Comparison of ENCODE assay signal across 8 cellular contexts in the genomic region with DNA sequence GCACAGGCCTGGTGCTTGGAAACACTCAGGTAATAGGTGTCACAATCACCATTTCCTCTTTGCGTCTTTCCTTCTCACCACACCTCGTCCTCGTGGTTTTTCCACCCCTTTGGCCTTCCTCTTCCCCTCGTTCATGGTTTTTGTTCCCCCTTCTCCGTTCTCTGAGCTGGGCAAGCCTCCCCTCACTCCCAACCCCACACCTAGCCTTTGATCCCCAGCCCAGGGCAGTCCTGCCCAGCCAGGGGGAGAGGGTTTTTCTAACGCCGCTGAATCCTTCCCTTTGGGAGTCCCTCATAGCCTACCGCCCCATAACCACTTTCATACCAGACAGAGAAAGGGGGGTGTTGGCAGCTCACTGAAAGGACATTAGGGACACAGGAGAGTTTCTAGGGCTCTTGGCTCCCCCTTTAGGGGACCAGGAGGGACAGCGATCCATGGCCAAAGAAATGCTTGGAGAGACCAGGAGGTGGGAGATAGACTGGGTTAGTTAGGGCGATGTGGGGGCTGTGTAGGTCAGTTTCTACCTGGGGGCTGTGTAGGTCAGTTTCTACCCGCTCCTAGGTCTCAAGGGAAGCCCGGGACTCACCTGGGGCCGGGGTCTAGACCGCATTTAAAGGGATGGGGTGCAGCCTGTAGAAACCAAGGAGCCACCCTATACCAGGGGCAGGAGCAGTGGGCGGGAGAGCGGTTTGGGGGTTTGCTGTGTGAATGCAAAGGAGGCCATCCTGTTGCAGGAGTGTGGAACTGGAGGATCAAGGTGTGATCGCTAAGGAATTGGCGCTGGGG. TPM values are rescaled to one million over a fixed set of nuclear protein-coding genes. Genes with fewer than 3 reads are reported as not detected.
DNase-seq lines count a peak whose midpoint lies in the region; ATAC-seq and TF ChIP-seq lines count a peak whose summit lies in the region.

No MANE protein-coding gene starts in this region.

- H3K27ac Mint-ChIP-seq in activated T-cell treated with anti-CD3 and anti-CD28 coated beads, Interleukin-2, amount 50 U/mL, for 24 hours: no peak overlapping the region
- peak overlapping the region; percentile 98 for H3K27ac Mint-ChIP-seq in progenitor cell of endocrine pancreas

- H3K9me3 Mint-ChIP-seq in activated T-cell treated with anti-CD3 and anti-CD28 coated beads, Interleukin-2, amount 50 U/mL, for 24 hours: no peaks in the 10 kb centered on the region
- no peaks in the 10 kb centered on the region for H3K9me3 Mint-ChIP-seq in progenitor cell of endocrine pancreas (ENCODE audit: low read depth)

- H3K27ac ChIP-seq in SJSA1: no peak overlapping the region

- peaks cover 19% of the 10 kb centered on the region for H3K4me1 Mint-ChIP-seq in activated T-cell treated with anti-CD3 and anti-CD28 coated beads, Interleukin-2, amount 50 U/mL, for 24 hours (ENCODE audit: low read depth)
- peaks cover 29% of the 10 kb centered on the region for H3K4me1 Mint-ChIP-seq in progenitor cell of endocrine pancreas (ENCODE audit: low read depth)

- peaks cover 57% of the 10 kb centered on the region for H3K27me3 Mint-ChIP-seq in activated T-cell treated with anti-CD3 and anti-CD28 coated beads, Interleukin-2, amount 50 U/mL, for 24 hours
- H3K27me3 Mint-ChIP-seq in progenitor cell of endocrine pancreas: no peaks in the 10 kb centered on the region

- no peaks in the 10 kb centered on the region for H3K9me3 ChIP-seq in SJSA1 (replicated peaks)

- H3K4me3 Mint-ChIP-seq in activated T-cell treated with anti-CD3 and anti-CD28 coated beads, Interleukin-2, amount 50 U/mL, for 24 hours: peak overlapping the region; percentile 59
- H3K4me3 Mint-ChIP-seq in progenitor cell of endocrine pancreas (ENCODE audit: low read depth): peak overlapping the region; percentile 99

- ATAC-seq in GM21825 (IDR thresholded peaks at IDR 0.05; ENCODE audit: unreplicated experiment): no peak

- no peaks in the 10 kb centered on the region for H3K27me3 ChIP-seq in SJSA1 (replicated peaks)

- H3K4me1 ChIP-seq in SJSA1 (replicated peaks): peaks cover 31% of the 10 kb centered on the region

- TF ChIP-seq CTCF in fibroblast of mammary gland (conservative IDR thresholded peaks at IDR 0.05; ENCODE audit: control insufficient read depth, insufficient read depth, low read depth, low read length): peak; percentile 29
- peak; percentile 35 for TF ChIP-seq CTCF in progenitor cell of endocrine pancreas (IDR thresholded peaks at IDR 0.05; ENCODE audit: unreplicated experiment)

- peaks cover 40% of the 10 kb centered on the region for H3K36me3 ChIP-seq in SJSA1

- H3K36me3 Mint-ChIP-seq in activated T-cell treated with anti-CD3 and anti-CD28 coated beads, Interleukin-2, amount 50 U/mL, for 24 hours (ENCODE audit: low read depth): no peaks in the 10 kb centered on the region
- H3K36me3 Mint-ChIP-seq in progenitor cell of endocrine pancreas (ENCODE audit: insufficient read depth): peaks cover 6% of the 10 kb centered on the region

- no peak for DNase-seq in activated T-cell treated with anti-CD3 and anti-CD28 coated beads, Interleukin-2, amount 50 U/mL, for 24 hours
- DNase-seq in activated T-cell treated with anti-CD3 and anti-CD28 coated beads, Interleukin-2, amount 50 U/mL, for 48 hours: no peak
- DNase-seq in SJSA1 (ENCODE audit: low read depth in 1 of 2, low spot score in 2 of 2): peak in 1 of 2 experiments; percentile 29
- peak; percentile 57 for DNase-seq in fibroblast of mammary gland (ENCODE audit: low read depth)
- DNase-seq in progenitor cell of endocrine pancreas (ENCODE audit: low spot score, unreplicated experiment): no peak
- DNase-seq in OCI-M2 (lab: John Stamatoyannopoulos, UW; ENCODE audit: unreplicated experiment): no peak
- no peak for DNase-seq in activated naive CD4-positive, alpha-beta T cell treated with anti-CD3 and anti-CD28 coated beads, Interleukin-2, amount 50 U/mL, for 16 hours

- H3K4me3 ChIP-seq in SJSA1 (peak overlapping the region; percentile 85), fibroblast of mammary gland (ENCODE audit: control insufficient read depth, low read depth, low read length) (peak overlapping the region; percentile 64)

RNA-seq across cellular contexts. Expression of a gene that starts 1.4 kb away (rescaled TPM):
- 39.8 and 49.0 TPM in 2 replicates for total RNA-seq in SJSA1 (2014; rRNA removed; shearing (Covaris generic))
- total RNA-seq in progenitor cell of endocrine pancreas: 164 TPM in 2 replicates

RNA-seq across cellular contexts. Expression of a gene that starts 26.6 kb away (rescaled TPM):
- total RNA-seq in SJSA1 (2014; rRNA removed; shearing (Covaris generic)): 15.2 and 17.8 TPM in 2 replicates
- total RNA-seq in progenitor cell of endocrine pancreas: 57.9 and 62.6 TPM in 2 replicates

RNA-seq across cellular contexts. Expression of a gene that starts 41.2 kb away (rescaled TPM):
- 88.0 and 95.9 TPM in 2 replicates for total RNA-seq in SJSA1 (2014; rRNA removed; shearing (Covaris generic))
- 76.9 and 87.0 TPM in 2 replicates for total RNA-seq in progenitor cell of endocrine pancreas

RNA-seq across cellular contexts. Expression of a gene that starts 49.0 kb away (rescaled TPM):
- 64.4 and 76.2 TPM in 2 replicates for total RNA-seq in SJSA1 (2014; rRNA removed; shearing (Covaris generic))
- total RNA-seq in progenitor cell of endocrine pancreas: 293 and 302 TPM in 2 replicates
